8 cellular contexts compared by ENCODE assay signal in genomic region chr6:27810768-27811298, GRCh38.
DNase-seq lines count a peak whose midpoint lies in the region; ATAC-seq and TF ChIP-seq lines count a peak whose summit lies in the region.

No MANE protein-coding gene starts in this region.

- no peaks in the 10 kb centered on the region for H3K27me3 Mint-ChIP-seq in activated B cell treated with CpG ODN at 0.5 μM for 24 hours

- WGBS in heart left ventricle, 4 donors = 25 to 33% (median 30%) methylated on average over 9 of the region's 9 CpGs

- peak overlapping the region; percentile 93 for H3K4me3 Mint-ChIP-seq in activated B cell treated with CpG ODN at 0.5 μM for 24 hours

- no peaks in the 10 kb centered on the region for H3K36me3 ChIP-seq in heart left ventricle
- H3K36me3 ChIP-seq in iPS-18a (ENCODE audit: control insufficient read depth, low read depth, low read length) = no peaks in the 10 kb centered on the region
- no peaks in the 10 kb centered on the region for H3K36me3 ChIP-seq in thoracic aorta

- H3K27ac ChIP-seq in heart left ventricle = peak overlapping the region in 11 of 12 donors; percentile 47 to 96 (median 79)
- H3K27ac ChIP-seq in iPS-18a (ENCODE audit: low read length) = peak overlapping the region; percentile 86
- peak overlapping the region; percentile 84 to 87 for H3K27ac ChIP-seq in thoracic aorta

- CTCF ChIA-PET in activated B cell treated with CpG ODN at 0.5 μM for 24 hours (lab: Charles Lee) = interaction anchor here (1.3 to 4.0 kb wide), 8 partner anchors 13 to 634 kb away, joined by 4 to 27 read pairs (median 9); a partner anchor contains a TSS

- peaks cover 64% of the 10 kb centered on the region for H3K4me1 Mint-ChIP-seq in activated B cell treated with CpG ODN at 0.5 μM for 24 hours

- H3K27me3 ChIP-seq in heart left ventricle = peaks cover 0 to 82% (median 10%) of the 10 kb centered on the region in 9 donors
- H3K27me3 ChIP-seq in iPS-18a (ENCODE audit: control insufficient read depth, insufficient read depth, low read length) = no peaks in the 10 kb centered on the region
- no peaks in the 10 kb centered on the region for H3K27me3 ChIP-seq in thoracic aorta (replicated peaks; ENCODE audit: insufficient read depth)

- DNase-seq in heart left ventricle (no peak), cardiac septum (ENCODE audit: low spot score) (no peak), activated B cell treated with CpG ODN at 0.5 μM for 24 hours (no peak), thoracic aorta (ENCODE audit: low spot score) (no peak)
- DNase-seq in stimulated activated CD4-positive, alpha-beta T cell treated with anti-CD3 and anti-CD28 coated beads, Interleukin-12 subunit alpha, Interleukin-12 subunit beta, amount 100 ng/mL, for 4 hours = no peak

- intact Hi-C loops in heart left ventricle (cut with DNase I) = loop anchor here in 3 of 10 donors (1.0 to 5.0 kb wide), 2 partner anchors 27 to 81 kb away; a partner anchor contains a TSS
- intact Hi-C loops in cardiac septum (cut with DNase I) = loop anchor here (5.0 to 10.0 kb wide), 2 partner anchors 81 to 1776 kb away; a partner anchor contains a TSS
- intact Hi-C loops in activated B cell treated with CpG ODN at 0.5 μM for 24 hours (cut with micrococcal nuclease) = loop anchor here (1.0 kb wide), 4 partner anchors 26 to 82 kb away; a partner anchor contains a TSS

- H3K9me3 Mint-ChIP-seq in activated B cell treated with CpG ODN at 0.5 μM for 24 hours = peaks cover 11% of the 10 kb centered on the region

- H3K4me1 ChIP-seq in heart left ventricle (peaks cover 0 to 69% (median 10%) of the 10 kb centered on the region in 12 donors), iPS-18a (ENCODE audit: control insufficient read depth, low read depth, low read length) (peaks cover 25% of the 10 kb centered on the region), thoracic aorta (ENCODE audit: control insufficient read depth in 1 of 2, low read depth in 2 of 2) (peaks cover 14 to 27% of the 10 kb centered on the region in 2 donors)

- H3K27ac Mint-ChIP-seq in activated B cell treated with CpG ODN at 0.5 μM for 24 hours = peak overlapping the region; percentile 97

- H3K36me3 Mint-ChIP-seq in activated B cell treated with CpG ODN at 0.5 μM for 24 hours (ENCODE audit: low read depth) = peaks cover 13% of the 10 kb centered on the region

- ATAC-seq in heart left ventricle (no peak), activated B cell treated with CpG ODN at 0.5 μM for 24 hours (ENCODE audit: low read depth) (no peak), thoracic aorta (ENCODE audit: insufficient number of reproducible peaks, low FRiP score, low read depth) (no peak), GM21515 (IDR thresholded peaks at IDR 0.05; ENCODE audit: unreplicated experiment) (no peak), HG03571 (IDR thresholded peaks at IDR 0.05; ENCODE audit: unreplicated experiment) (no peak)

- TF ChIP-seq CTCF in heart left ventricle (IDR thresholded peaks at IDR 0.05) = no peak
- no peak for TF ChIP-seq CTCF in activated B cell treated with CpG ODN at 0.5 μM for 24 hours (IDR thresholded peaks at IDR 0.05)
- TF ChIP-seq CTCF in thoracic aorta (IDR thresholded peaks at IDR 0.05) = no peak

- POLR2A ChIA-PET in activated B cell treated with CpG ODN at 0.5 μM for 24 hours (lab: Charles Lee) = interaction anchor here (0.6 to 9.1 kb wide), 31 partner anchors 8 to 1791 kb away, joined by 3 to 334 read pairs (median 12); a partner anchor contains a TSS

- peak overlapping the region; percentile 93 for H3K9ac ChIP-seq in iPS-18a (ENCODE audit: low read length)

- H3K4me3 ChIP-seq in heart left ventricle = peak overlapping the region in 10 of 12 donors; percentile 37 to 77 (median 66)
- H3K4me3 ChIP-seq in iPS-18a (ENCODE audit: low read length) = peak overlapping the region; percentile 82
- H3K4me3 ChIP-seq in thoracic aorta = peak overlapping the region; percentile 73

- H3K9me3 ChIP-seq in heart left ventricle (no peaks in the 10 kb centered on the region), iPS-18a (ENCODE audit: control insufficient read depth, low read depth, low read length) (no peaks in the 10 kb centered on the region), thoracic aorta (no peaks in the 10 kb centered on the region)

- no peak for TF ChIP-seq POLR2A in heart left ventricle (IDR thresholded peaks at IDR 0.05)
